ENCODE assay signal across 8 cellular contexts in the genomic region with DNA sequence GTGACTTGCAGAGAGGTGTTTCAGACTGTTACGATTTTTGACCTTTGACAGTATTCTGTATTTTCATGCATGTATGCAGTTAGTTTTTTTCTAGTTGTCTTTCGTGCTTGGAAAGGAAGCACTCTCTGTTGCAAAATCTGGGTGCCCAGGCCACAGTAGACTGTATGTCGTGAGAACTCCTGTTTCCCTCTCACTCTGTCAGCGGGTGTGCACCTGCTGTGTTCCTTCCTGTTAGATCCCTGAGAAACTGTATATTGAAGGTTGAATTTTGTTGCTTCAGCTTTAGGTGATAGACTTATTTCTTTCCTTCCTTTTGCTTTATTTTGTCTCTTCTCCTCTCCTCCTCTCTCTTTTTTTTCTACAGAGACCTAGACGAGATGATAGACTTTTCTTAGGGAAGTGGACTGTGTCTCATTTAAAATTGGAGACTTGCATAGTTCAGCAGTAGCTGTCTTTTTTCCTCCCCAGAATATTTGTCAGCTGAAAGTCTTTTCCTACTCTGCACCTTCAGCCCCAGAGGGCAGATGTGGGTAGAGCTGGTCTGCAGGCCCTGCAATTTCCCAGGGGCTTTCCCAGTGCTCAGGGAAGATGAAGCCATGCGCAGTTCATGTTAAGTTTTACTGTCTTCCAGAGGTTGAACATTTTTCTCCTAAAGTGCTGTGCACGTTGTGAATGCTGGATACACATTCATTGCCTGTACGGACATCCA. TPM values are rescaled to one million over a fixed set of nuclear protein-coding genes. Genes with fewer than 3 reads are reported as not detected.
DNase-seq lines count a peak whose midpoint lies in the region; ATAC-seq and TF ChIP-seq lines count a peak whose summit lies in the region.

No MANE protein-coding gene starts in this region.

- no peaks in the 10 kb centered on the region for H3K36me3 ChIP-seq in CD8-positive, alpha-beta T cell (ENCODE audit: insufficient read depth, low read length)
- H3K36me3 ChIP-seq in osteoblast (ENCODE audit: insufficient read depth, low read length), result no peaks in the 10 kb centered on the region

- peak overlapping the region; percentile 49 for H3K4me3 ChIP-seq in CD8-positive, alpha-beta T cell (ENCODE audit: low read depth, low read length)
- peak overlapping the region; percentile 85 for H3K4me3 ChIP-seq in osteoblast (ENCODE audit: insufficient read depth, low read length)

- peaks cover 27% of the 10 kb centered on the region for H4K20me1 ChIP-seq in osteoblast (ENCODE audit: insufficient read depth, low read length)

- no peaks in the 10 kb centered on the region for H3K9me3 Mint-ChIP-seq in CD8-positive, alpha-beta T cell

- no peak for TF ChIP-seq CTCF in CD8-positive, alpha-beta T cell (IDR thresholded peaks at IDR 0.05)
- TF ChIP-seq CTCF in osteoblast (IDR thresholded peaks at IDR 0.05; ENCODE audit: extremely low read depth, low read depth, low read length), result no peak

- peak overlapping the region; percentile 91 for H3K27ac Mint-ChIP-seq in CD8-positive, alpha-beta T cell

- POLR2A ChIA-PET in CD8-positive, alpha-beta T cell (lab: Charles Lee), result interaction anchor here (0.7 to 2.4 kb wide), 9 partner anchors 11 to 1521 kb away, joined by 3 to 22 read pairs (median 4); no protein-coding TSS in a partner anchor

- H3K27ac ChIP-seq in CD8-positive, alpha-beta T cell (ENCODE audit: low read depth, low read length), result peak overlapping the region; percentile 58
- H3K27ac ChIP-seq in osteoblast (ENCODE audit: low read depth, low read length), result peak overlapping the region; percentile 71

- H3K4me1 ChIP-seq in CD8-positive, alpha-beta T cell (ENCODE audit: insufficient read depth, low read length), result peaks cover 53% of the 10 kb centered on the region
- peaks cover 34% of the 10 kb centered on the region for H3K4me1 ChIP-seq in osteoblast (ENCODE audit: insufficient read depth, low read length)

- no peaks in the 10 kb centered on the region for H3K9me3 ChIP-seq in CD8-positive, alpha-beta T cell (ENCODE audit: low read length)
- H3K9me3 ChIP-seq in osteoblast (ENCODE audit: low read depth, low read length), result no peaks in the 10 kb centered on the region

- H3K4me1 Mint-ChIP-seq in CD8-positive, alpha-beta T cell (ENCODE audit: low read depth), result peaks cover 53% of the 10 kb centered on the region

- H3K36me3 Mint-ChIP-seq in CD8-positive, alpha-beta T cell, result peaks cover 17% of the 10 kb centered on the region

- H3K27me3 ChIP-seq in CD8-positive, alpha-beta T cell (ENCODE audit: insufficient read depth, low read length), result no peaks in the 10 kb centered on the region
- no peaks in the 10 kb centered on the region for H3K27me3 ChIP-seq in osteoblast (ENCODE audit: insufficient read depth, low read length)

- peak in 4 of 7 experiments; percentile 19 to 40 (median 34) for DNase-seq in CD8-positive, alpha-beta T cell
- peak; percentile 23 for DNase-seq in KG1 (lab: John Stamatoyannopoulos, UW)
- peak; percentile 38 for DNase-seq in activated CD4-positive, alpha-beta T cell treated with anti-CD3 and anti-CD28 coated beads, Interleukin-2, amount 50 U/mL, for 1 hour
- DNase-seq in osteoblast (ENCODE audit: insufficient read length, low spot score, missing footprints), result peak; percentile 90
- DNase-seq in foreskin melanocyte, result no peak
- DNase-seq in SHP77 treated with DMSO at 0.1 percent for 48 hours (lab: John Stamatoyannopoulos, UW), result no peak

- peak; percentile 4 for ATAC-seq in CD8-positive, alpha-beta T cell
- ATAC-seq in esophagus mucosa, result peak; percentile 12
- no peak for ATAC-seq in GM21576 (IDR thresholded peaks at IDR 0.05; ENCODE audit: unreplicated experiment)

- H3K27me3 Mint-ChIP-seq in CD8-positive, alpha-beta T cell (ENCODE audit: low read depth), result no peaks in the 10 kb centered on the region

- peak overlapping the region; percentile 87 for H3K4me3 Mint-ChIP-seq in CD8-positive, alpha-beta T cell

- H3K79me2 ChIP-seq in osteoblast (ENCODE audit: insufficient read depth, low read length), result peaks cover 68% of the 10 kb centered on the region

- peak overlapping the region; percentile 83 for H3K4me2 ChIP-seq in osteoblast (ENCODE audit: insufficient read depth, low read length)

- CTCF ChIA-PET in CD8-positive, alpha-beta T cell (lab: Charles Lee), result interaction anchor here (0.6 to 1.4 kb wide), 4 partner anchors 10 to 268 kb away, joined by 3 to 9 read pairs (median 4); no protein-coding TSS in a partner anchor

- intact Hi-C loops in CD8-positive, alpha-beta T cell (cut with DNase I, micrococcal nuclease), result loop anchor here (2.0 to 5.0 kb wide), 7 partner anchors 54 to 804 kb away; a partner anchor contains a TSS

- no peak overlapping the region for H2AFZ ChIP-seq in osteoblast (ENCODE audit: low read length)

RNA-seq across cellular contexts. Expression of a gene that starts 1.4 kb away (rescaled TPM):
- 100 to 1,000 TPM; 128 to 130 TPM for total RNA-seq in CD8-positive, alpha-beta T cell
- total RNA-seq in esophagus mucosa, result 20.2 TPM
- 33.0 and 36.2 TPM in 2 replicates for total RNA-seq in osteoblast

Comparison
In these comparisons a context has a peak if more than half of its experiments do, and no peak if none do; other contexts are left out.
1. DNase-seq: peak in CD8-positive, alpha-beta T cell (4 of 7), KG1 (single experiment), activated CD4-positive, alpha-beta T cell treated with anti-CD3 and anti-CD28 coated beads, Interleukin-2, amount 50 U/mL, for 1 hour (single experiment) and osteoblast (single experiment); none in foreskin melanocyte (single experiment) and SHP77 treated with DMSO at 0.1 percent for 48 hours (single experiment).